Comparison of ENCODE assay signal across 8 cellular contexts in the genomic region with DNA sequence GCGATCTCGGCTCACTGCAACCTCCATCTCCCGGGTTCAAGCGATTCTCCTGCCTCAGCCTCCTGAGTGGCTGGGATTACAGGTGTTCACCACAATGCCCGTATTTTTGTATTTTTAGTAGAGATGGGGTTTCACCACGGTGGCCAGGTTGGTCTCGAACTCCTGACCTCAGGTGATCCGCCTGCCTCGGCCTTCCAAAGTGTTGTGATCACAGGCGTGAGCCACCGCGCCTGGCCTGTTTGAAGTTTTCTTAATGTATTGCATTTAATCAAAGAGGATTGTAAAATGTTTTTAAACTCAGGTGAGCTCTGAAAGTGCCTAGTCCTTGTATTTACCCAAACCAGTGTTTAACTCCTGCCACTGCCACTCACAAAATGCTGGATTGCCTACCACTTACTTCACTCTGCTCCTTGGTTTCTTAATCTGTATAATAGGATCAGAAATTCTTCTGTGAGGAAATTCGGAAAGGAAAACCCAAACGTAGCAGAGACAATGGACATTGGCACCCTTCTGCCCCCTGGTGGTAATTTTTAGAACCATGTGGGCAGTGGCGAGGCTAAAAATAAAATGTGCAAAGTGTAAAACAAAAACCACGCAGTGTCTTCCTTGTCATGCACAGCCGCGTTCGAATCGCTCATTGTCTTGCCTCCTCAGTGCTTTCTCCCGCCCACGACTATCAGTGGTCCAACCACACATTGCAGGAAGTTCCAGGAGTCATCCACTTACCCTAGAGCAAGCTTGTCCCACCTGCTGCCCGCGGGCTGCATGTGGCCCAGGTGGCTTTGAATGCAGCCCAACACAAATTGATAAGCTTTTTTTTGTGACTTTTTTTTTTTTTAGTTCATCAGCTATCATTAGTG. TPM values are rescaled to one million over a fixed set of nuclear protein-coding genes. Genes with fewer than 3 reads are reported as not detected.
DNase-seq lines count a peak whose midpoint lies in the region; ATAC-seq, FAIRE-seq and TF ChIP-seq lines count a peak whose summit lies in the region.

No MANE protein-coding gene starts in this region.

- 13% methylated on average over 23 of the region's 24 CpGs for WGBS in HepG2 (ENCODE audit: low lambda C conversion rate)

- H3K27ac ChIP-seq in ACC112 (ENCODE audit: low read depth, low read length), result no peak overlapping the region
- no peak overlapping the region for H3K27ac ChIP-seq in WERI-Rb-1
- H3K27ac ChIP-seq in caudate nucleus (ENCODE audit: low read depth, low read length), result peak overlapping the region; percentile 55
- H3K27ac ChIP-seq in HepG2 (ENCODE audit: extremely low read length, insufficient read depth, low read length), result no peak overlapping the region

- POLR2A ChIA-PET in HepG2 (lab: Yijun Ruan, JAX), result no interaction called here

- H3K79me2 ChIP-seq in ACC112 (ENCODE audit: control insufficient read depth, insufficient read depth, low read length, unreplicated experiment), result no peaks in the 10 kb centered on the region
- H3K79me2 ChIP-seq in HepG2 (ENCODE audit: insufficient read depth, low read length), result no peaks in the 10 kb centered on the region

- BruUV-seq in HepG2 (replicated peaks; lab: Mats Ljungman, UMichigan), result no TSS peak

- peak overlapping the region; percentile 59 for H3K4me2 ChIP-seq in HepG2 (ENCODE audit: low read depth, low read length)

- CTCF ChIA-PET in HepG2 (lab: Yijun Ruan, JAX; ENCODE audit: low intra/inter-chr PET ratio, low total read pairs), result interaction anchor here (2.5 kb wide), 1 partner anchor 76 kb away, joined by 59 read pairs; no protein-coding TSS in a partner anchor

- peak; percentile 46 for TF ChIP-seq CTCF in WERI-Rb-1 (IDR thresholded peaks at IDR 0.05; ENCODE audit: low read depth, low read length)
- peak; percentile 84 for TF ChIP-seq CTCF in HepG2 (CRISPR knock-in tag; IDR thresholded peaks at IDR 0.05)

- H3K9ac ChIP-seq in HepG2 (ENCODE audit: insufficient read depth, low read depth, low read length), result no peak overlapping the region

- peak; percentile 67; the same call in 1 of the 2 replicates for TF ChIP-seq RAD21 in HepG2 (CRISPR knock-in tag; IDR thresholded peaks at IDR 0.05)

- peak; percentile 58 for DNase-seq in GM18507 (ENCODE audit: extremely low spot score, insufficient read length, low read depth)
- DNase-seq in NCI-H2107 (lab: John Stamatoyannopoulos, UW), result peak; percentile 90
- DNase-seq in WERI-Rb-1, result peak; percentile 39
- peak in 35 of 61 donors; percentile 4 to 67 (median 27) for DNase-seq in caudate nucleus (lab: John Stamatoyannopoulos, UW)
- peak; percentile 35 for DNase-seq in HepG2 (ENCODE audit: low spot score)
- peak; percentile 49 to 56 for DNase-seq in stimulated activated CD4-positive, alpha-beta T cell treated with anti-CD3 and anti-CD28 coated beads, Interleukin-4, amount 100 ng/mL, for 48 hours (ENCODE audit: low read depth in 2 of 2)

- FAIRE-seq in GM18507 (lab: Jason Lieb, UNC) (peak; percentile 94), HepG2 (lab: Jason Lieb, UNC) (peak; percentile 79)

- no peaks in the 10 kb centered on the region for H4K20me1 ChIP-seq in HepG2 (ENCODE audit: insufficient read depth, low read length)

- in situ Hi-C loops in HepG2 (cut with HindIII; ENCODE audit: extremely low pct_ligation_motif_present, low pct_unique_long_range_greater_than_20kb), result loop anchor here (5.0 to 10.0 kb wide), 2 partner anchors 77 to 150 kb away; no protein-coding TSS in a partner anchor

- H3K4me1 ChIP-seq in ACC112 (ENCODE audit: control insufficient read depth, insufficient read depth, low read length, unreplicated experiment) (peaks cover 22% of the 10 kb centered on the region), HepG2 (ENCODE audit: insufficient read depth, low read length) (peaks cover 11% of the 10 kb centered on the region; the same call in 1 of the 2 replicates)

- H3K4me3 ChIP-seq in ACC112 (ENCODE audit: low read depth, low read length) (no peak overlapping the region), WERI-Rb-1 (ENCODE audit: low read depth, low read length) (no peak overlapping the region), HepG2 (replicated peaks in 1 of 3; ENCODE audit: insufficient read depth in 1 of 3, low read depth in 2 of 3, low read length in 3 of 3) (peak overlapping the region in 1 of 3 experiments; percentile 26; a peak in 2 of 6 replicates)

- H3K9me3 ChIP-seq in WERI-Rb-1 (ENCODE audit: severe bottlenecking), result no peaks in the 10 kb centered on the region
- no peaks in the 10 kb centered on the region for H3K9me3 ChIP-seq in HepG2 (ENCODE audit: low read length)

- H2AFZ ChIP-seq in ACC112 (ENCODE audit: low read length, unreplicated experiment) (peak overlapping the region; percentile 67), HepG2 (ENCODE audit: low read length) (no peak overlapping the region)

- TF ChIP-seq EP300 in HepG2 (IDR thresholded peaks at IDR 0.05; ENCODE audit: low read depth in 2 of 2, low read length in 2 of 2) (no peak), HepG2 (CRISPR knock-in tag; IDR thresholded peaks at IDR 0.05; ENCODE audit: borderline replicate concordance) (no peak)

- peaks cover 4% of the 10 kb centered on the region; the same call in 1 of the 2 replicates for H3K27me3 ChIP-seq in ACC112 (ENCODE audit: insufficient read depth, low read length)
- H3K27me3 ChIP-seq in WERI-Rb-1 (ENCODE audit: insufficient read depth, low read depth, severe bottlenecking), result no peaks in the 10 kb centered on the region
- H3K27me3 ChIP-seq in HepG2 (ENCODE audit: control insufficient read depth in 1 of 2, insufficient read depth in 2 of 2, low read length in 2 of 2), result peaks cover 0 to 9% of the 10 kb centered on the region in 2 experiments; a peak in 1 of 5 replicates

- ATAC-seq in HG03045 (IDR thresholded peaks at IDR 0.05; ENCODE audit: unreplicated experiment), result peak; percentile 84
- ATAC-seq in HepG2, result peak; percentile 76

- no peak for TF ChIP-seq POLR2A in HepG2 (IDR thresholded peaks at IDR 0.05; ENCODE audit: insufficient read depth in 1 of 2, low read depth in 2 of 2, low read length in 2 of 2)

- intact Hi-C loops in HepG2 (cut with micrococcal nuclease; ENCODE audit: unreplicated experiment), result loop anchor here (1.0 kb wide), 1 partner anchor 75 kb away; no protein-coding TSS in a partner anchor

- no peaks in the 10 kb centered on the region for H3K36me3 ChIP-seq in ACC112 (ENCODE audit: insufficient read depth, low read length)
- H3K36me3 ChIP-seq in WERI-Rb-1, result no peaks in the 10 kb centered on the region
- H3K36me3 ChIP-seq in HepG2 (replicated peaks in 1 of 2; ENCODE audit: control insufficient read depth in 1 of 2, insufficient read depth in 2 of 2, low read length in 2 of 2), result no peaks in the 10 kb centered on the region

RNA-seq across cellular contexts. Expression of a gene that starts 27.3 kb away (rescaled TPM):
- 1.2 and 1.5 TPM in 2 replicates for total RNA-seq in HepG2 (2016; rRNA removed; fragmentation: Illumina TruSeq; extraction: Trizol)
- total RNA-seq in HepG2 (2016; cell fraction: cytosol; rRNA removed; fragmentation: Illumina TruSeq; extraction: Trizol; ENCODE audit: low read depth), result 0.79 and 1.0 TPM in 2 replicates
- 1.6 and 1.8 TPM in 2 replicates for total RNA-seq in HepG2 (2016; cell fraction: insoluble cytoplasmic fraction; rRNA removed; fragmentation: Illumina TruSeq; extraction: Trizol)
- total RNA-seq in HepG2 (2016; cell fraction: membrane; rRNA removed; fragmentation: Illumina TruSeq; extraction: Trizol), result 2.4 and 3.0 TPM in 2 replicates
- 0.60 and 0.71 TPM in 2 replicates for total RNA-seq in HepG2 (2016; cell fraction: nucleus; rRNA removed; fragmentation: Illumina TruSeq; extraction: Trizol)
- 0.43 and 0.48 TPM in 2 replicates for polyA plus RNA-seq in HepG2 (2011; rRNA removed)
- polyA plus RNA-seq in HepG2 (2011; cell fraction: cytosol; rRNA removed), result 0.16 and 0.23 TPM in 2 replicates
- 0.10 TPM in 1 of 2 replicates, not detected in the other for polyA plus RNA-seq in HepG2 (2011; cell fraction: nucleus; rRNA removed)
- polyA plus RNA-seq in HepG2 (2012), result 0.32 and 0.53 TPM in 2 replicates
- polyA plus RNA-seq in HepG2 (2016; cell fraction: cytosol; fragmentation: Illumina TruSeq; extraction: Trizol; ENCODE audit: low read depth), result 0.61 and 0.97 TPM in 2 replicates
- polyA plus RNA-seq in HepG2 (2016; cell fraction: insoluble cytoplasmic fraction; fragmentation: Illumina TruSeq; extraction: Trizol; ENCODE audit: low read depth), result 1.2 and 1.5 TPM in 2 replicates
- polyA plus RNA-seq in HepG2 (2016; cell fraction: membrane; fragmentation: Illumina TruSeq; extraction: Trizol; ENCODE audit: low read depth), result 1.4 and 1.9 TPM in 2 replicates
- 0.63 and 0.81 TPM in 2 replicates for polyA plus RNA-seq in HepG2 (2016; cell fraction: nucleus; fragmentation: Illumina TruSeq; extraction: Trizol; ENCODE audit: insufficient read depth, low read depth)
- 0.12 and 0.42 TPM in 2 replicates for polyA minus RNA-seq in HepG2 (2011; rRNA and poly(A)+ RNA removed; ENCODE audit: low replicate concordance)
- 0.30 and 0.53 TPM in 2 replicates for polyA minus RNA-seq in HepG2 (2011; cell fraction: cytosol; rRNA and poly(A)+ RNA removed)
- 0.25 TPM in 1 of 2 replicates, not detected in the other for polyA minus RNA-seq in HepG2 (2011; cell fraction: nucleus; rRNA and poly(A)+ RNA removed)

RNA-seq across cellular contexts. Expression of a gene that starts 27.4 kb away (rescaled TPM):
- total RNA-seq in HepG2 (2016; rRNA removed; fragmentation: Illumina TruSeq; extraction: Trizol), result 19.2 and 21.3 TPM in 2 replicates
- 14.5 and 16.7 TPM in 2 replicates for total RNA-seq in HepG2 (2016; cell fraction: cytosol; rRNA removed; fragmentation: Illumina TruSeq; extraction: Trizol; ENCODE audit: low read depth)
- 20.4 TPM in 2 replicates for total RNA-seq in HepG2 (2016; cell fraction: insoluble cytoplasmic fraction; rRNA removed; fragmentation: Illumina TruSeq; extraction: Trizol)
- 21.3 and 29.5 TPM in 2 replicates for total RNA-seq in HepG2 (2016; cell fraction: membrane; rRNA removed; fragmentation: Illumina TruSeq; extraction: Trizol)
- total RNA-seq in HepG2 (2016; cell fraction: nucleus; rRNA removed; fragmentation: Illumina TruSeq; extraction: Trizol), result 13.8 and 14.2 TPM in 2 replicates
- polyA plus RNA-seq in HepG2 (2011; rRNA removed), result 9.8 and 13.2 TPM in 2 replicates
- 7.1 and 12.4 TPM in 2 replicates for polyA plus RNA-seq in HepG2 (2011; cell fraction: cytosol; rRNA removed)
- polyA plus RNA-seq in HepG2 (2011; cell fraction: nucleus; rRNA removed), result 2.3 and 2.9 TPM in 2 replicates
- 8.7 and 12.5 TPM in 2 replicates for polyA plus RNA-seq in HepG2 (2012)
- polyA plus RNA-seq in HepG2 (2016; cell fraction: cytosol; fragmentation: Illumina TruSeq; extraction: Trizol; ENCODE audit: low read depth), result 13.7 and 19.3 TPM in 2 replicates
- polyA plus RNA-seq in HepG2 (2016; cell fraction: insoluble cytoplasmic fraction; fragmentation: Illumina TruSeq; extraction: Trizol; ENCODE audit: low read depth), result 18.2 and 21.5 TPM in 2 replicates
- 18.3 and 23.7 TPM in 2 replicates for polyA plus RNA-seq in HepG2 (2016; cell fraction: membrane; fragmentation: Illumina TruSeq; extraction: Trizol; ENCODE audit: low read depth)
- 17.8 and 22.2 TPM in 2 replicates for polyA plus RNA-seq in HepG2 (2016; cell fraction: nucleus; fragmentation: Illumina TruSeq; extraction: Trizol; ENCODE audit: insufficient read depth, low read depth)
- 5.1 and 15.9 TPM in 2 replicates for polyA minus RNA-seq in HepG2 (2011; rRNA and poly(A)+ RNA removed; ENCODE audit: low replicate concordance)
- 7.3 and 7.4 TPM in 2 replicates for polyA minus RNA-seq in HepG2 (2011; cell fraction: cytosol; rRNA and poly(A)+ RNA removed)
- 4.1 and 5.0 TPM in 2 replicates for polyA minus RNA-seq in HepG2 (2011; cell fraction: nucleus; rRNA and poly(A)+ RNA removed)

RNA-seq across cellular contexts. Expression of a gene that starts 45.3 kb away (rescaled TPM):
- not detected in 2 replicates for total RNA-seq in HepG2 (2016; rRNA removed; fragmentation: Illumina TruSeq; extraction: Trizol)
- not detected in 2 replicates for total RNA-seq in HepG2 (2016; cell fraction: cytosol; rRNA removed; fragmentation: Illumina TruSeq; extraction: Trizol; ENCODE audit: low read depth)
- total RNA-seq in HepG2 (2016; cell fraction: insoluble cytoplasmic fraction; rRNA removed; fragmentation: Illumina TruSeq; extraction: Trizol), result not detected in 2 replicates
- total RNA-seq in HepG2 (2016; cell fraction: membrane; rRNA removed; fragmentation: Illumina TruSeq; extraction: Trizol), result not detected in 2 replicates
- total RNA-seq in HepG2 (2016; cell fraction: nucleus; rRNA removed; fragmentation: Illumina TruSeq; extraction: Trizol), result not detected in 2 replicates
- not detected in 2 replicates for polyA plus RNA-seq in HepG2 (2011; rRNA removed)
- polyA plus RNA-seq in HepG2 (2011; cell fraction: cytosol; rRNA removed), result not detected in 2 replicates
- polyA plus RNA-seq in HepG2 (2011; cell fraction: nucleus; rRNA removed), result not detected in 2 replicates
- polyA plus RNA-seq in HepG2 (2012), result not detected in 2 replicates
- not detected in 2 replicates for polyA plus RNA-seq in HepG2 (2016; cell fraction: cytosol; fragmentation: Illumina TruSeq; extraction: Trizol; ENCODE audit: low read depth)
- not detected in 2 replicates for polyA plus RNA-seq in HepG2 (2016; cell fraction: insoluble cytoplasmic fraction; fragmentation: Illumina TruSeq; extraction: Trizol; ENCODE audit: low read depth)
- not detected in 2 replicates for polyA plus RNA-seq in HepG2 (2016; cell fraction: membrane; fragmentation: Illumina TruSeq; extraction: Trizol; ENCODE audit: low read depth)
- polyA plus RNA-seq in HepG2 (2016; cell fraction: nucleus; fragmentation: Illumina TruSeq; extraction: Trizol; ENCODE audit: insufficient read depth, low read depth), result not detected in 2 replicates
- polyA minus RNA-seq in HepG2 (2011; rRNA and poly(A)+ RNA removed; ENCODE audit: low replicate concordance), result not detected in 2 replicates
- polyA minus RNA-seq in HepG2 (2011; cell fraction: cytosol; rRNA and poly(A)+ RNA removed), result not detected in 2 replicates
- polyA minus RNA-seq in HepG2 (2011; cell fraction: nucleus; rRNA and poly(A)+ RNA removed), result not detected in 2 replicates

RNA-seq across cellular contexts. Expression of a gene that starts 54.9 kb away (rescaled TPM):
- 24.7 and 52.5 TPM in 2 replicates for total RNA-seq in HepG2 (2016; rRNA removed; fragmentation: Illumina TruSeq; extraction: Trizol)
- total RNA-seq in HepG2 (2016; cell fraction: cytosol; rRNA removed; fragmentation: Illumina TruSeq; extraction: Trizol; ENCODE audit: low read depth), result 29.7 and 29.8 TPM in 2 replicates
- total RNA-seq in HepG2 (2016; cell fraction: insoluble cytoplasmic fraction; rRNA removed; fragmentation: Illumina TruSeq; extraction: Trizol), result 25.8 and 50.8 TPM in 2 replicates
- total RNA-seq in HepG2 (2016; cell fraction: membrane; rRNA removed; fragmentation: Illumina TruSeq; extraction: Trizol), result 26.7 and 27.3 TPM in 2 replicates
- total RNA-seq in HepG2 (2016; cell fraction: nucleus; rRNA removed; fragmentation: Illumina TruSeq; extraction: Trizol), result 21.3 and 28.8 TPM in 2 replicates
- polyA plus RNA-seq in HepG2 (2011; rRNA removed), result 20.7 and 23.0 TPM in 2 replicates
- 17.8 and 24.1 TPM in 2 replicates for polyA plus RNA-seq in HepG2 (2011; cell fraction: cytosol; rRNA removed)
- 6.9 and 11.2 TPM in 2 replicates for polyA plus RNA-seq in HepG2 (2011; cell fraction: nucleus; rRNA removed)
- polyA plus RNA-seq in HepG2 (2012), result 46.1 and 48.3 TPM in 2 replicates
- 3.5 TPM in 2 replicates for polyA plus RNA-seq in HepG2 (2016; cell fraction: cytosol; fragmentation: Illumina TruSeq; extraction: Trizol; ENCODE audit: low read depth)
- 52.9 and 62.1 TPM in 2 replicates for polyA plus RNA-seq in HepG2 (2016; cell fraction: insoluble cytoplasmic fraction; fragmentation: Illumina TruSeq; extraction: Trizol; ENCODE audit: low read depth)
- 13.7 and 14.3 TPM in 2 replicates for polyA plus RNA-seq in HepG2 (2016; cell fraction: membrane; fragmentation: Illumina TruSeq; extraction: Trizol; ENCODE audit: low read depth)
- polyA plus RNA-seq in HepG2 (2016; cell fraction: nucleus; fragmentation: Illumina TruSeq; extraction: Trizol; ENCODE audit: insufficient read depth, low read depth), result 27.3 and 28.5 TPM in 2 replicates
- 53.5 and 73.4 TPM in 2 replicates for polyA minus RNA-seq in HepG2 (2011; rRNA and poly(A)+ RNA removed; ENCODE audit: low replicate concordance)
- 63.8 and 71.2 TPM in 2 replicates for polyA minus RNA-seq in HepG2 (2011; cell fraction: cytosol; rRNA and poly(A)+ RNA removed)
- polyA minus RNA-seq in HepG2 (2011; cell fraction: nucleus; rRNA and poly(A)+ RNA removed), result 23.6 and 36.4 TPM in 2 replicates

Comparison
In these comparisons a context has a peak if more than half of its experiments do, and no peak if none do; other contexts are left out.
1. DNase-seq: peak in every context shown above with its lines; median percentile 90 in NCI-H2107; 58 in GM18507; 52 in stimulated activated CD4-positive, alpha-beta T cell treated with anti-CD3 and anti-CD28 coated beads, Interleukin-4, amount 100 ng/mL, for 48 hours; 39 in WERI-Rb-1; 35 in HepG2; 27 in caudate nucleus.